In genomic region chr4:16889945-16890344, GRCh38 we compare ENCODE assay signal across 12 cellular contexts.
"Had no signal": no experiment of that assay in that cellular context is flagged by ENCODE, and none has a peak within 500 bp of the region (broad histone marks: within the 10 kb centered on the region; RNA-seq: fewer than 3 reads in every experiment).

No MANE protein-coding gene starts in this region.

- H3K27ac ChIP-seq: prostate gland had no signal

- H3K4me3 Mint-ChIP-seq: activated T-cell treated with anti-CD3 and anti-CD28 coated beads, Interleukin-2, amount 50 U/mL, for 4 hours; mesothelial cell of epicardium; stimulated activated naive B cell treated with anti-CD40 and anti-IgM and Interleukin-4, amounts not matched to agents 10 μg/mL and 1 μg/mL and 100 μg/mL, for 72 hours had no signal

- H3K9me3 ChIP-seq: prostate gland, tibial nerve had no signal

- H3K27ac Mint-ChIP-seq: mesothelial cell of epicardium; stimulated activated naive B cell treated with anti-CD40 and anti-IgM and Interleukin-4, amounts not matched to agents 10 μg/mL and 1 μg/mL and 100 μg/mL, for 72 hours had no signal

- H3K9me3 Mint-ChIP-seq: activated T-cell treated with anti-CD3 and anti-CD28 coated beads, Interleukin-2, amount 50 U/mL, for 4 hours; mesothelial cell of epicardium; stimulated activated naive B cell treated with anti-CD40 and anti-IgM and Interleukin-4, amounts not matched to agents 10 μg/mL and 1 μg/mL and 100 μg/mL, for 72 hours had no signal

- DNase-seq: activated gamma-delta T cell; activated T-cell treated with anti-CD3 and anti-CD28 coated beads, Interleukin-2, amount 50 U/mL, for 4 hours; caudate nucleus; cortex of kidney; effector memory CD4-positive, alpha-beta T cell; occipital lobe; SIG-M5; stimulated activated CD4-positive, alpha-beta T cell treated with anti-CD3 and anti-CD28 coated beads, Interleukin-2, amount 100 ng/mL, for 24 hours; stimulated activated naive B cell treated with anti-CD40 and anti-IgM and Interleukin-4, amounts not matched to agents 10 μg/mL and 1 μg/mL and 100 μg/mL, for 72 hours had no signal

- H3K4me3 ChIP-seq: prostate gland, tibial nerve had no signal

- ATAC-seq: stimulated activated naive B cell treated with anti-CD40 and anti-IgM and Interleukin-4, amounts not matched to agents 10 μg/mL and 1 μg/mL and 100 μg/mL, for 72 hours had no signal

- H3K36me3 ChIP-seq: prostate gland, tibial nerve had no signal

- H3K36me3 Mint-ChIP-seq: mesothelial cell of epicardium; stimulated activated naive B cell treated with anti-CD40 and anti-IgM and Interleukin-4, amounts not matched to agents 10 μg/mL and 1 μg/mL and 100 μg/mL, for 72 hours had no signal

- H3K27me3 Mint-ChIP-seq: stimulated activated naive B cell treated with anti-CD40 and anti-IgM and Interleukin-4, amounts not matched to agents 10 μg/mL and 1 μg/mL and 100 μg/mL, for 72 hours had no signal

- H3K4me1 ChIP-seq: prostate gland had no signal

- H3K27me3 ChIP-seq: tibial nerve had no signal
